ENCODE assay signal across 1 cellular context in genomic region chr9:4984171-4984570, GRCh38.
A peak's percentile ranks its signal among the peaks of the same experiment; 100 is the strongest.
TF ChIP-seq lines count a peak whose summit lies in the region.

No MANE protein-coding gene starts in this region.

TF ChIP-seq in GM12878, 131 proteins besides CTCF, POLR2A, EP300 and RAD21 (continued from another document):
- TF ChIP-seq ZBTB40 (IDR thresholded peaks at IDR 0.05; ENCODE audit: borderline replicate concordance) (peak; percentile 23; the same call in 1 of the 2 replicates), BMI1 (IDR thresholded peaks at IDR 0.05; ENCODE audit: borderline replicate concordance) (no peak), IKZF1 (conservative IDR thresholded peaks at IDR 0.05) (no peak), RELB (IDR thresholded peaks at IDR 0.05; ENCODE audit: low read depth) (no peak), HDGF (IDR thresholded peaks at IDR 0.05) (0 out of 2 replicates have a peak, but pooled peaks have one; percentile 46), RBBP5 (conservative IDR thresholded peaks at IDR 0.05) (no peak), EZH2 (IDR thresholded peaks at IDR 0.05; ENCODE audit: borderline replicate concordance, control insufficient read depth, low read depth, low read length) (no peak)
